Comparison of ENCODE assay signal across 8 cellular contexts in the genomic region with DNA sequence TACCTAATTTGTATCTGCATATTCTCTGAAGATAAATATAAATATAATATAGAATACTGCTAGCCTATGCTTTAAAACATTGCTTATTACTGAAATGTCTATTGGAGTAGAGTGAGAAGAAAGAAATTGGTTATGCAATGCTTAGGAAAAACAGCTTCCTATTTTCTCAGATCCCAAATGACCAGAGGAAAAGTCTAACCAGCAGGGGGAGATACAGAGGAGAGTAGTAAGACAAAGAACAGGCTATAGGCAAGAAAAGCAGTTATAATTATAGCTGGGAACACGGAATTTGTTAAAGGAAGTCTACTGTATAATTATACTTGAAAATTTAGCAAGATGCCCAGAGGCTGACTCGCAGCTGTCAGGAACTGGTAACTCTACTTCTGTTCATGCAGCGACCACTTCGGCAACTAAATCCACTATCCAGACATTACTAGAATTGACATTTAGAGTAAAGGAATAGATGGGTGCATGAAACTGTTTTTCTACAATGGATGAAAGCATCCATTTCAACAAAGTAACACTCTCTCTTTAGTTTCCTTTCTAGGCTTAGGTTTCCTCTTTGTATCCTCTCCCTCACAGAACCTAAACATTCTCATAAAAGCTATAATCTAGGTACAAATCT.
DNase-seq lines count a peak whose midpoint lies in the region; ATAC-seq, FAIRE-seq and TF ChIP-seq lines count a peak whose summit lies in the region.

No MANE protein-coding gene starts in this region.

- H3K36me3 ChIP-seq in BE2C = no peaks in the 10 kb centered on the region
- no peaks in the 10 kb centered on the region for H3K36me3 ChIP-seq in H7 (replicated peaks; ENCODE audit: control insufficient read depth, insufficient read depth, low read length)
- no peaks in the 10 kb centered on the region for H3K36me3 ChIP-seq in HepG2 (replicated peaks in 1 of 2; ENCODE audit: control insufficient read depth in 1 of 2, insufficient read depth in 2 of 2, low read length in 2 of 2)

- H3K79me2 ChIP-seq in HepG2 (ENCODE audit: insufficient read depth, low read length) = peaks cover 2% of the 10 kb centered on the region

- no peaks in the 10 kb centered on the region for H3K9me3 ChIP-seq in BE2C
- H3K9me3 ChIP-seq in HepG2 (ENCODE audit: low read length) = no peaks in the 10 kb centered on the region

- POLR2A ChIA-PET in HepG2 (lab: Yijun Ruan, JAX) = no interaction called here

- H3K4me3 Mint-ChIP-seq in stimulated activated naive CD8-positive, alpha-beta T cell treated with anti-CD3 and anti-CD28 coated beads, Interleukin-15, amount 100 ng/mL, for 72 hours = no peak overlapping the region

- WGBS in HepG2 (ENCODE audit: low lambda C conversion rate) = 60% methylated on average over 4 of the region's 4 CpGs

- H3K27ac ChIP-seq in HepG2 (ENCODE audit: extremely low read length, insufficient read depth, low read length) = no peak overlapping the region

- ATAC-seq in HepG2 (peak; percentile 75), GM18520 (IDR thresholded peaks at IDR 0.05; ENCODE audit: unreplicated experiment) (no peak)
- no peak for ATAC-seq in stimulated activated naive CD8-positive, alpha-beta T cell treated with anti-CD3 and anti-CD28 coated beads, Interleukin-15, amount 100 ng/mL, for 72 hours

- no peak overlapping the region for H3K4me3 ChIP-seq in BE2C (ENCODE audit: low read depth, low read length)
- no peak overlapping the region for H3K4me3 ChIP-seq in H7 (ENCODE audit: insufficient read depth, low read depth, low read length)
- no peak overlapping the region for H3K4me3 ChIP-seq in HepG2 (replicated peaks in 1 of 3; ENCODE audit: insufficient read depth in 1 of 3, low read depth in 2 of 3, low read length in 3 of 3)

- no peak overlapping the region for H3K27ac Mint-ChIP-seq in stimulated activated naive CD8-positive, alpha-beta T cell treated with anti-CD3 and anti-CD28 coated beads, Interleukin-15, amount 100 ng/mL, for 72 hours

- H3K27me3 Mint-ChIP-seq in stimulated activated naive CD8-positive, alpha-beta T cell treated with anti-CD3 and anti-CD28 coated beads, Interleukin-15, amount 100 ng/mL, for 72 hours = no peaks in the 10 kb centered on the region

- H3K4me2 ChIP-seq in HepG2 (ENCODE audit: low read depth, low read length) = no peak overlapping the region

- peaks cover 4 to 9% of the 10 kb centered on the region in 2 donors for H3K9me3 Mint-ChIP-seq in stimulated activated naive CD8-positive, alpha-beta T cell treated with anti-CD3 and anti-CD28 coated beads, Interleukin-15, amount 100 ng/mL, for 72 hours

- H3K4me1 Mint-ChIP-seq in stimulated activated naive CD8-positive, alpha-beta T cell treated with anti-CD3 and anti-CD28 coated beads, Interleukin-15, amount 100 ng/mL, for 72 hours = no peaks in the 10 kb centered on the region

- H3K27me3 ChIP-seq in BE2C = no peaks in the 10 kb centered on the region
- no peaks in the 10 kb centered on the region for H3K27me3 ChIP-seq in H7 (ENCODE audit: control insufficient read depth, insufficient read depth, low read length)
- no peaks in the 10 kb centered on the region for H3K27me3 ChIP-seq in HepG2 (ENCODE audit: control insufficient read depth in 1 of 2, insufficient read depth in 2 of 2, low read length in 2 of 2)

- BruUV-seq in HepG2 (replicated peaks; lab: Mats Ljungman, UMichigan) = no TSS peak

- H3K4me1 ChIP-seq in BE2C = no peaks in the 10 kb centered on the region
- no peaks in the 10 kb centered on the region for H3K4me1 ChIP-seq in HepG2 (ENCODE audit: insufficient read depth, low read length)

- in situ Hi-C loops in HepG2 (cut with HindIII; ENCODE audit: extremely low pct_ligation_motif_present, low pct_unique_long_range_greater_than_20kb) = loop anchor here (10.0 kb wide), 1 partner anchor 190 kb away; no protein-coding TSS in a partner anchor

- DNase-seq in BE2C = peak; percentile 13
- peak; percentile 9 for DNase-seq in H7
- peak; percentile 72 for DNase-seq in NCI-H82 (lab: John Stamatoyannopoulos, UW)
- DNase-seq in central memory CD4-positive, alpha-beta T cell = peak; percentile 3
- peak; percentile 67 for DNase-seq in HepG2 (ENCODE audit: low spot score)
- DNase-seq in stimulated activated naive CD8-positive, alpha-beta T cell treated with anti-CD3 and anti-CD28 coated beads, Interleukin-15, amount 100 ng/mL, for 72 hours = no peak
- DNase-seq in activated CD8-positive, alpha-beta memory T cell treated with anti-CD3 and anti-CD28 coated beads, Interleukin-2, amount 50 U/mL, for 48 hours = no peak

- TF ChIP-seq POLR2A in HepG2 (IDR thresholded peaks at IDR 0.05; ENCODE audit: insufficient read depth in 1 of 2, low read depth in 2 of 2, low read length in 2 of 2) = no peak

- H3K9ac ChIP-seq in HepG2 (ENCODE audit: insufficient read depth, low read depth, low read length) = no peak overlapping the region

- FAIRE-seq in HepG2 (lab: Jason Lieb, UNC) = no peak

- H2AFZ ChIP-seq in HepG2 (ENCODE audit: low read length) = no peak overlapping the region

- intact Hi-C loops in HepG2 (cut with micrococcal nuclease; ENCODE audit: unreplicated experiment) = loop anchor here (1.0 to 2.0 kb wide), 2 partner anchors 98 to 196 kb away; a partner anchor contains a TSS

- TF ChIP-seq EP300 in HepG2 (IDR thresholded peaks at IDR 0.05; ENCODE audit: low read depth in 2 of 2, low read length in 2 of 2) (no peak), HepG2 (CRISPR knock-in tag; IDR thresholded peaks at IDR 0.05; ENCODE audit: borderline replicate concordance) (no peak)

- CTCF ChIA-PET in HepG2 (lab: Yijun Ruan, JAX; ENCODE audit: low intra/inter-chr PET ratio, low total read pairs) = interaction anchor here (2.4 kb wide), 1 partner anchor 196 kb away, joined by 27 read pairs; no protein-coding TSS in a partner anchor

- TF ChIP-seq CTCF in BE2C (IDR thresholded peaks at IDR 0.05; ENCODE audit: low read depth, low read length) (peak; percentile 70), HepG2 (CRISPR knock-in tag; IDR thresholded peaks at IDR 0.05) (peak; percentile 69)

- no peak; the same call in 1 of the 2 replicates for TF ChIP-seq RAD21 in HepG2 (CRISPR knock-in tag; IDR thresholded peaks at IDR 0.05)

- 0 out of 2 replicates have a peak, but pooled peaks cover 3% of the 10 kb centered on the region for H4K20me1 ChIP-seq in HepG2 (ENCODE audit: insufficient read depth, low read length)

TF ChIP-seq in HepG2, 621 proteins besides CTCF, POLR2A, EP300 and RAD21:
- TF ChIP-seq STAG1 (CRISPR knock-in tag; IDR thresholded peaks at IDR 0.05) (peak; percentile 51), CEBPB (IDR thresholded peaks at IDR 0.05; ENCODE audit: borderline replicate concordance, low read depth, low read length) (0 out of 2 replicates have a peak, but pooled peaks have one; percentile 31), ZEB1 (IDR thresholded peaks at IDR 0.05; ENCODE audit: insufficient replicate concordance, low read depth) (no peak), SALL1 (CRISPR knock-in tag; IDR thresholded peaks at IDR 0.05) (no peak), CEBPG (CRISPR knock-in tag; IDR thresholded peaks at IDR 0.05) (peak; percentile 53), KMT2B (CRISPR knock-in tag; IDR thresholded peaks at IDR 0.05) (no peak), SMC3 (IDR thresholded peaks at IDR 0.05; ENCODE audit: low read length) (peak; percentile 74), ZNF264 (CRISPR knock-in tag; IDR thresholded peaks at IDR 0.05) (no peak)
- TF ChIP-seq, protein P1, sequence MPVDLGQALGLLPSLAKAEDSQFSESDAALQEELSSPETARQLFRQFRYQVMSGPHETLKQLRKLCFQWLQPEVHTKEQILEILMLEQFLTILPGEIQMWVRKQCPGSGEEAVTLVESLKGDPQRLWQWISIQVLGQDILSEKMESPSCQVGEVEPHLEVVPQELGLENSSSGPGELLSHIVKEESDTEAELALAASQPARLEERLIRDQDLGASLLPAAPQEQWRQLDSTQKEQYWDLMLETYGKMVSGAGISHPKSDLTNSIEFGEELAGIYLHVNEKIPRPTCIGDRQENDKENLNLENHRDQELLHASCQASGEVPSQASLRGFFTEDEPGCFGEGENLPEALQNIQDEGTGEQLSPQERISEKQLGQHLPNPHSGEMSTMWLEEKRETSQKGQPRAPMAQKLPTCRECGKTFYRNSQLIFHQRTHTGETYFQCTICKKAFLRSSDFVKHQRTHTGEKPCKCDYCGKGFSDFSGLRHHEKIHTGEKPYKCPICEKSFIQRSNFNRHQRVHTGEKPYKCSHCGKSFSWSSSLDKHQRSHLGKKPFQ (CRISPR knock-in tag; IDR thresholded peaks at IDR 0.05; ENCODE audit: insufficient replicate concordance) = no peak
- TF ChIP-seq, protein P2, sequence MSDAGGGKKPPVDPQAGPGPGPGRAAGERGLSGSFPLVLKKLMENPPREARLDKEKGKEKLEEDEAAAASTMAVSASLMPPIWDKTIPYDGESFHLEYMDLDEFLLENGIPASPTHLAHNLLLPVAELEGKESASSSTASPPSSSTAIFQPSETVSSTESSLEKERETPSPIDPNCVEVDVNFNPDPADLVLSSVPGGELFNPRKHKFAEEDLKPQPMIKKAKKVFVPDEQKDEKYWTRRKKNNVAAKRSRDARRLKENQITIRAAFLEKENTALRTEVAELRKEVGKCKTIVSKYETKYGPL (CRISPR knock-in tag; IDR thresholded peaks at IDR 0.05) = peak; percentile 73; the same call in 1 of the 2 replicates
- TF ChIP-seq, protein P3, sequence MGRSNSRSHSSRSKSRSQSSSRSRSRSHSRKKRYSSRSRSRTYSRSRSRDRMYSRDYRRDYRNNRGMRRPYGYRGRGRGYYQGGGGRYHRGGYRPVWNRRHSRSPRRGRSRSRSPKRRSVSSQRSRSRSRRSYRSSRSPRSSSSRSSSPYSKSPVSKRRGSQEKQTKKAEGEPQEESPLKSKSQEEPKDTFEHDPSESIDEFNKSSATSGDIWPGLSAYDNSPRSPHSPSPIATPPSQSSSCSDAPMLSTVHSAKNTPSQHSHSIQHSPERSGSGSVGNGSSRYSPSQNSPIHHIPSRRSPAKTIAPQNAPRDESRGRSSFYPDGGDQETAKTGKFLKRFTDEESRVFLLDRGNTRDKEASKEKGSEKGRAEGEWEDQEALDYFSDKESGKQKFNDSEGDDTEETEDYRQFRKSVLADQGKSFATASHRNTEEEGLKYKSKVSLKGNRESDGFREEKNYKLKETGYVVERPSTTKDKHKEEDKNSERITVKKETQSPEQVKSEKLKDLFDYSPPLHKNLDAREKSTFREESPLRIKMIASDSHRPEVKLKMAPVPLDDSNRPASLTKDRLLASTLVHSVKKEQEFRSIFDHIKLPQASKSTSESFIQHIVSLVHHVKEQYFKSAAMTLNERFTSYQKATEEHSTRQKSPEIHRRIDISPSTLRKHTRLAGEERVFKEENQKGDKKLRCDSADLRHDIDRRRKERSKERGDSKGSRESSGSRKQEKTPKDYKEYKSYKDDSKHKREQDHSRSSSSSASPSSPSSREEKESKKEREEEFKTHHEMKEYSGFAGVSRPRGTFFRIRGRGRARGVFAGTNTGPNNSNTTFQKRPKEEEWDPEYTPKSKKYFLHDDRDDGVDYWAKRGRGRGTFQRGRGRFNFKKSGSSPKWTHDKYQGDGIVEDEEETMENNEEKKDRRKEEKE (IDR thresholded peaks at IDR 0.05) = no peak

Comparison
In these comparisons a context has a peak if more than half of its experiments do, and no peak if none do; other contexts are left out.
1. DNase-seq: peak in BE2C (single experiment), H7 (single experiment), NCI-H82 (single experiment), central memory CD4-positive, alpha-beta T cell (single experiment) and HepG2 (single experiment); none in stimulated activated naive CD8-positive, alpha-beta T cell treated with anti-CD3 and anti-CD28 coated beads, Interleukin-15, amount 100 ng/mL, for 72 hours (0 of 2) and activated CD8-positive, alpha-beta memory T cell treated with anti-CD3 and anti-CD28 coated beads, Interleukin-2, amount 50 U/mL, for 48 hours (single experiment).